9 cellular contexts compared by ENCODE assay signal in the genomic region with DNA sequence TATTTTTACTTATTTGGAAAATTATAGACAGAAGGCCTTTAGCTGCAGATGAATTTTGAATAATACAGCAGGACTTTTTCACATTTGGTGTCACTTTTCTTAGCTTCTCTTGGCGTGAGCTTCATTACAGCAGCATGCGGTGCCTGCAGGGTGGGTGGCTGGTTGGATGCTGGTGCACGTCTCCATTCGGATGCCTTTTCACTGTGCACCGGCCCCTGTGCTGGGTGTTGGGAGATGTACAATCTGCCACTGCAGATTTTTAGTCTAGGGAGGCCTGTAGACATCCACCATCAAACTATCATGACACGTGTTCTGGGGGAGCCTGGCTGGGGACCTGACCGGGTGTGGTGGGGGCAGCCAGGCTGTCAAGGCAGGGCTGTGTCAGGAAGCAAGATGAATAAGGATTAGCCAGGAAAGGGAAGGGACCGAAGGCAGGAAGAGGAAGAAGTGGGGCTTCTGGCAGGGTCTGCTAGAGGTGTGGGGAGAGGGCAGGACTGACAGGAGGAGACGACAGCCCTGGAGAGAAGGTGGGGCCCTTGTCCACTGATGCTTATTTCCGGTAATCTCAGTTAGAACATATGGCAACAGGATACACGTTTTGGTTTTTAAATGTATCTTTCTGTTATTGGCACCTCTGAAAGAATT.
DNase-seq lines count a peak whose midpoint lies in the region; ATAC-seq and TF ChIP-seq lines count a peak whose summit lies in the region.
"Had no signal": no experiment of that assay in that cellular context is flagged by ENCODE, and none has a peak within 500 bp of the region (broad histone marks: within the 10 kb centered on the region; RNA-seq: fewer than 3 reads in every experiment).

No MANE protein-coding gene starts in this region.

- DNase-seq in activated T-cell treated with anti-CD3 and anti-CD28 coated beads, Interleukin-2, amount 50 U/mL, for 4 hours: no peak
- DNase-seq in activated T-cell treated with anti-CD3 and anti-CD28 coated beads, Interleukin-2, amount 50 U/mL, for 1 hour: no peak
- no peak for DNase-seq in activated T-helper 2 cell treated with anti-CD3 and anti-CD28 coated beads, Interferon-gamma antibody, Interleukin-2, Interleukin-4, amounts not matched to agents 10 μg/mL and 5 μg/mL and 100 μg/mL, durations not matched to agents 14 hours and 24 hours and 36 hours (ENCODE audit: low spot score)
- DNase-seq in tibial nerve (ENCODE audit: low spot score in 2 of 2): no peak
- no peak for DNase-seq in activated CD4-positive, CD25-positive, alpha-beta regulatory T cell treated with anti-CD3 and anti-CD28 coated beads, Interleukin-2, amount 50 U/mL, for 72 hours
- no peak for DNase-seq in GM20000 (ENCODE audit: low spot score)
- DNase-seq in HUDEP-2 (lab: John Stamatoyannopoulos, UW; ENCODE audit: unreplicated experiment in 76 of 76): no peak
- DNase-seq: effector CD8-positive, alpha-beta T cell had no signal

- H3K27ac Mint-ChIP-seq in activated T-helper 2 cell treated with anti-CD3 and anti-CD28 coated beads, Interferon-gamma antibody, Interleukin-2, Interleukin-4, amounts not matched to agents 10 μg/mL and 5 μg/mL and 100 μg/mL, durations not matched to agents 14 hours and 24 hours and 36 hours: peak overlapping the region; percentile 24

- ATAC-seq in activated T-cell treated with anti-CD3 and anti-CD28 coated beads, Interleukin-2, amount 50 U/mL, for 4 hours: no peak

- 71% methylated on average over 11 of the region's 11 CpGs for WGBS in liver
- WGBS in tibial nerve, 2 donors: 37 to 40% methylated on average over 11 of the region's 11 CpGs

- intact Hi-C loops in activated T-helper 2 cell treated with anti-CD3 and anti-CD28 coated beads, Interferon-gamma antibody, Interleukin-2, Interleukin-4, amounts not matched to agents 10 μg/mL and 5 μg/mL and 100 μg/mL, durations not matched to agents 14 hours and 24 hours and 36 hours (cut with micrococcal nuclease): loop anchor here (5.0 to 10.0 kb wide), 2 partner anchors 52 to 259 kb away; no protein-coding TSS in a partner anchor

- peaks cover 8 to 18% (median 12%) of the 10 kb centered on the region in 4 donors for H3K4me1 ChIP-seq in liver (ENCODE audit: control insufficient read depth in 4 of 4, insufficient read depth in 4 of 4, low read length in 3 of 4)
- H3K4me1 ChIP-seq in tibial nerve: peaks cover 0 to 85% (median 44%) of the 10 kb centered on the region in 4 donors

- H3K9me3 Mint-ChIP-seq in activated T-cell treated with anti-CD3 and anti-CD28 coated beads, Interleukin-2, amount 50 U/mL, for 4 hours: no peaks in the 10 kb centered on the region
- H3K9me3 Mint-ChIP-seq in activated T-helper 2 cell treated with anti-CD3 and anti-CD28 coated beads, Interferon-gamma antibody, Interleukin-2, Interleukin-4, amounts not matched to agents 10 μg/mL and 5 μg/mL and 100 μg/mL, durations not matched to agents 14 hours and 24 hours and 36 hours: no peaks in the 10 kb centered on the region

- H3K36me3 ChIP-seq in liver (ENCODE audit: control insufficient read depth in 4 of 4, insufficient read depth in 3 of 4, low read depth in 1 of 4, low read length in 3 of 4): peaks cover 0 to 6% (median 2%) of the 10 kb centered on the region in 4 donors
- H3K36me3 ChIP-seq in tibial nerve: peaks cover 0 to 6% (median 0%) of the 10 kb centered on the region in 3 donors

- H3K9ac ChIP-seq in liver (ENCODE audit: low read depth in 1 of 2, low read length in 2 of 2): no peak overlapping the region

- TF ChIP-seq POLR2A in tibial nerve (IDR thresholded peaks at IDR 0.05): no peak

- H3K27me3 Mint-ChIP-seq in activated T-cell treated with anti-CD3 and anti-CD28 coated beads, Interleukin-2, amount 50 U/mL, for 4 hours (ENCODE audit: low read depth): no peaks in the 10 kb centered on the region
- H3K27me3 Mint-ChIP-seq in activated T-helper 2 cell treated with anti-CD3 and anti-CD28 coated beads, Interferon-gamma antibody, Interleukin-2, Interleukin-4, amounts not matched to agents 10 μg/mL and 5 μg/mL and 100 μg/mL, durations not matched to agents 14 hours and 24 hours and 36 hours (ENCODE audit: low read depth): no peaks in the 10 kb centered on the region

- H3K27ac ChIP-seq in liver (ENCODE audit: low read depth in 1 of 2, low read length in 2 of 2): peak overlapping the region in 1 of 2 donors; percentile 42
- H3K27ac ChIP-seq in tibial nerve: peak overlapping the region; percentile 46 to 86 (median 75)

- peak overlapping the region; percentile 4 to 18 (median 12) for H3K4me3 ChIP-seq in liver (ENCODE audit: low read depth in 1 of 3, low read length in 3 of 3)
- peak overlapping the region in 2 of 4 donors; percentile 10 to 26 for H3K4me3 ChIP-seq in tibial nerve

- H3K36me3 Mint-ChIP-seq in activated T-cell treated with anti-CD3 and anti-CD28 coated beads, Interleukin-2, amount 50 U/mL, for 4 hours (ENCODE audit: insufficient read depth): peaks cover 20% of the 10 kb centered on the region
- H3K36me3 Mint-ChIP-seq in activated T-helper 2 cell treated with anti-CD3 and anti-CD28 coated beads, Interferon-gamma antibody, Interleukin-2, Interleukin-4, amounts not matched to agents 10 μg/mL and 5 μg/mL and 100 μg/mL, durations not matched to agents 14 hours and 24 hours and 36 hours (ENCODE audit: low read depth): peaks cover 33% of the 10 kb centered on the region

- H3K4me3 Mint-ChIP-seq in activated T-cell treated with anti-CD3 and anti-CD28 coated beads, Interleukin-2, amount 50 U/mL, for 4 hours: peak overlapping the region; percentile 37
- H3K4me3 Mint-ChIP-seq in activated T-helper 2 cell treated with anti-CD3 and anti-CD28 coated beads, Interferon-gamma antibody, Interleukin-2, Interleukin-4, amounts not matched to agents 10 μg/mL and 5 μg/mL and 100 μg/mL, durations not matched to agents 14 hours and 24 hours and 36 hours (ENCODE audit: low read depth): no peak overlapping the region

- TF ChIP-seq RAD21 in liver (IDR thresholded peaks at IDR 0.05): no peak

- no peak for TF ChIP-seq EP300 in tibial nerve (IDR thresholded peaks at IDR 0.05)

- H3K9me3 ChIP-seq in liver (ENCODE audit: control insufficient read depth in 4 of 4, low read length in 3 of 4) (no peaks in the 10 kb centered on the region), tibial nerve (no peaks in the 10 kb centered on the region)

- peaks cover 73% of the 10 kb centered on the region for H3K4me1 Mint-ChIP-seq in activated T-cell treated with anti-CD3 and anti-CD28 coated beads, Interleukin-2, amount 50 U/mL, for 4 hours (ENCODE audit: low read depth)
- peaks cover 54% of the 10 kb centered on the region for H3K4me1 Mint-ChIP-seq in activated T-helper 2 cell treated with anti-CD3 and anti-CD28 coated beads, Interferon-gamma antibody, Interleukin-2, Interleukin-4, amounts not matched to agents 10 μg/mL and 5 μg/mL and 100 μg/mL, durations not matched to agents 14 hours and 24 hours and 36 hours (ENCODE audit: low read depth)

- TF ChIP-seq CTCF in liver (IDR thresholded peaks at IDR 0.05; ENCODE audit: low read depth, low read length, missing input control): no peak
- no peak for TF ChIP-seq CTCF in tibial nerve (IDR thresholded peaks at IDR 0.05)
- no peak for TF ChIP-seq CTCF in GM20000 (IDR thresholded peaks at IDR 0.05; ENCODE audit: extremely low read depth, missing control alignments)

- H3K27me3 ChIP-seq in liver (ENCODE audit: control insufficient read depth in 4 of 4, insufficient read depth in 4 of 4, low read length in 3 of 4): no peaks in the 10 kb centered on the region
- no peaks in the 10 kb centered on the region for H3K27me3 ChIP-seq in tibial nerve

TF ChIP-seq in liver, 16 proteins besides CTCF, POLR2A, EP300 and RAD21 (continues in another document):
- TF ChIP-seq HNF4G (IDR thresholded peaks at IDR 0.05) (no peak), EGR1 (IDR thresholded peaks at IDR 0.05; ENCODE audit: low read depth in 2 of 2) (no peak), NR2F2 (IDR thresholded peaks at IDR 0.05) (no peak), SP1 (IDR thresholded peaks at IDR 0.05) (no peak), ZBTB33 (IDR thresholded peaks at IDR 0.05) (no peak), RXRA (IDR thresholded peaks at IDR 0.05) (no peak), FOXA2 (IDR thresholded peaks at IDR 0.05) (no peak), HNF4A (conservative IDR thresholded peaks at IDR 0.05) (no peak)
